18 cellular contexts compared by ENCODE assay signal in the genomic region with DNA sequence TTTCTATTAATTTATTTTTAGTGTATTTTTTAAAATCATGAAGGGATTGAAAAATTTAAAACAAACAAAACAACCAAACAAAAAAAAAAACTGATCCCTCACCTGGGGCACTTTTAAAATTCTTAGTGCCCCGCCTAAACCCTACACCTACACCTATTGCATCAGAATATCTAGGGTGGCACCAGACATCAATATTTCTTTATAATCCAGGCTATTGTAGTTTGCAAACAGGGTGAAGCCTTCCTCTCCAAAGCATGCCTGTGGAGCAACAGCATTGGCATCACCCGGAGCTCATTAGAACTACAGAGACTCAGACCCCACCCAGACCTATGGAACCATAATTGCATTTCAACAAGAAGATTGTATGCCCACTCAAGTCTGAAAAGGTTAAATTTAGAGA. TPM values are rescaled to one million over a fixed set of nuclear protein-coding genes. Genes with fewer than 3 reads are reported as not detected.
DNase-seq lines count a peak whose midpoint lies in the region; ATAC-seq, FAIRE-seq and TF ChIP-seq lines count a peak whose summit lies in the region.
"Had no signal": no experiment of that assay in that cellular context is flagged by ENCODE, and none has a peak within 500 bp of the region (broad histone marks: within the 10 kb centered on the region; RNA-seq: fewer than 3 reads in every experiment).

No MANE protein-coding gene starts in this region.

- H3K27ac Mint-ChIP-seq in T-helper 17 cell = no peak overlapping the region
- H3K27ac Mint-ChIP-seq: B cell; CD8-positive, alpha-beta memory T cell had no signal

- H3K9me3 ChIP-seq in T-helper 17 cell (ENCODE audit: control insufficient read depth, low read length, poor library complexity, severe bottlenecking) = no peaks in the 10 kb centered on the region
- H3K9me3 ChIP-seq: HAP-1 had no signal

- ATAC-seq in esophagus mucosa = peak; percentile 95
- ATAC-seq in T-helper 17 cell = no peak

- peaks cover 4% of the 10 kb centered on the region for H3K36me3 Mint-ChIP-seq in T-helper 17 cell (ENCODE audit: low read depth)
- H3K36me3 Mint-ChIP-seq: CD4-positive, CD25-positive, alpha-beta regulatory T cell; CD8-positive, alpha-beta memory T cell had no signal

- H3K4me3 ChIP-seq in bronchial epithelial cell (ENCODE audit: low read depth, low read length) = no peak overlapping the region
- H3K4me3 ChIP-seq: BLaER1 treated with 17β-estradiol and CSF1 and Interleukin-3, amounts not matched to agents 10 nM and 100 nM; GM23248; HAP-1 had no signal

- no peak for FAIRE-seq in bronchial epithelial cell (lab: Jason Lieb, UNC)
- FAIRE-seq: G401.6, GM12891, GM19239 had no signal

- DNase-seq in LoVo (ENCODE audit: low spot score) (peak; percentile 10), bronchial epithelial cell (ENCODE audit: low read depth) (peak; percentile 23), T-helper 17 cell (no peak), DMS 273 treated with DMSO at 0.1 percent for 48 hours (lab: John Stamatoyannopoulos, UW) (no peak), NCI-H774 (lab: John Stamatoyannopoulos, UW) (no peak)
- DNase-seq: CD4-positive, CD25-positive, alpha-beta regulatory T cell; CD8-positive, alpha-beta memory T cell; COR-L47; GM23248; IMR-90 had no signal

- peaks cover 2% of the 10 kb centered on the region for H3K4me1 Mint-ChIP-seq in T-helper 17 cell
- H3K4me1 Mint-ChIP-seq: B cell; CD4-positive, CD25-positive, alpha-beta regulatory T cell; CD8-positive, alpha-beta memory T cell had no signal

- H3K27me3 Mint-ChIP-seq in T-helper 17 cell = peaks cover 18% of the 10 kb centered on the region

- no peak overlapping the region for H3K4me3 Mint-ChIP-seq in T-helper 17 cell
- H3K4me3 Mint-ChIP-seq: B cell; CD4-positive, CD25-positive, alpha-beta regulatory T cell; CD8-positive, alpha-beta memory T cell had no signal

- H3K27me3 ChIP-seq in bronchial epithelial cell (ENCODE audit: control insufficient read depth, insufficient read depth, low read length) = no peaks in the 10 kb centered on the region
- H3K27me3 ChIP-seq: BLaER1 treated with 17β-estradiol and CSF1 and Interleukin-3, amounts not matched to agents 10 nM and 100 nM had no signal

- no peak for TF ChIP-seq CTCF in bronchial epithelial cell (IDR thresholded peaks at IDR 0.05; ENCODE audit: insufficient read depth, low read length, severe bottlenecking)

- H3K36me3 ChIP-seq in bronchial epithelial cell (ENCODE audit: control insufficient read depth, insufficient read depth, low read length) = no peaks in the 10 kb centered on the region
- H3K36me3 ChIP-seq: BLaER1 treated with 17β-estradiol and CSF1 and Interleukin-3, amounts not matched to agents 10 nM and 100 nM; HAP-1 had no signal

RNA-seq across cellular contexts. Expression of a gene that starts 54.9 kb away (rescaled TPM):
- total RNA-seq in bronchial epithelial cell = 1.6 and 7.0 TPM in 2 replicates
- total RNA-seq in esophagus mucosa = 57.5 TPM
- 1 to 10 TPM in 1 of 2 donors, under 1 TPM in 1; 0.34 to 1.5 TPM for total RNA-seq in T-helper 17 cell
- total RNA-seq: A172; CD4-positive, CD25-positive, alpha-beta regulatory T cell; CD8-positive, alpha-beta memory T cell had no signal

Comparison
In these comparisons a context has a peak if more than half of its experiments do, and no peak if none do; other contexts are left out.
1. DNase-seq: peak in LoVo (single experiment) and bronchial epithelial cell (single experiment); none in T-helper 17 cell (0 of 3), DMS 273 treated with DMSO at 0.1 percent for 48 hours (single experiment) and NCI-H774 (single experiment).